In genomic region chr5:113293613-113294340, GRCh38 we compare ENCODE assay signal across 9 cellular contexts.
DNase-seq lines count a peak whose midpoint lies in the region; ATAC-seq and TF ChIP-seq lines count a peak whose summit lies in the region.
"Had no signal": no experiment of that assay in that cellular context is flagged by ENCODE, and none has a peak within 500 bp of the region (broad histone marks: within the 10 kb centered on the region; RNA-seq: fewer than 3 reads in every experiment).

No MANE protein-coding gene starts in this region.

- H3K27ac ChIP-seq in cardiac muscle cell (peak overlapping the region; percentile 85), ovary (peak overlapping the region; percentile 92 to 95)
- H3K27ac ChIP-seq: neutrophil had no signal

- peaks cover 22% of the 10 kb centered on the region for H3K4me1 Mint-ChIP-seq in activated B cell treated with CpG ODN at 0.5 μM for 24 hours

- H3K27me3 ChIP-seq in cardiac muscle cell (no peaks in the 10 kb centered on the region), ovary (no peaks in the 10 kb centered on the region)

- H3K36me3 Mint-ChIP-seq in activated B cell treated with CpG ODN at 0.5 μM for 24 hours (ENCODE audit: low read depth) = no peaks in the 10 kb centered on the region

- no peaks in the 10 kb centered on the region for H3K9me3 Mint-ChIP-seq in activated B cell treated with CpG ODN at 0.5 μM for 24 hours

- TF ChIP-seq EP300 in ovary (IDR thresholded peaks at IDR 0.05) = no peak

- peak; percentile 39 to 41 for DNase-seq in cardiac muscle cell (ENCODE audit: low read depth in 1 of 2, low spot score in 1 of 2)
- DNase-seq in cardiac septum (ENCODE audit: low spot score) = no peak
- no peak for DNase-seq in activated B cell treated with CpG ODN at 0.5 μM for 24 hours
- peak; percentile 53 for DNase-seq in fibroblast of the aortic adventitia (ENCODE audit: low read depth)
- peak in 4 of 5 donors; percentile 23 to 59 (median 42) for DNase-seq in ovary
- no peak for DNase-seq in ureter (ENCODE audit: low spot score)
- DNase-seq in UCSD-AML1 (lab: John Stamatoyannopoulos, UW; ENCODE audit: unreplicated experiment) = no peak

- H3K4me1 ChIP-seq in cardiac muscle cell (ENCODE audit: low read depth) = peaks cover 25% of the 10 kb centered on the region
- peaks cover 3% of the 10 kb centered on the region for H3K4me1 ChIP-seq in ovary (ENCODE audit: insufficient read depth)

- H3K36me3 ChIP-seq in cardiac muscle cell = no peaks in the 10 kb centered on the region
- H3K36me3 ChIP-seq in ovary = no peaks in the 10 kb centered on the region
- H3K36me3 ChIP-seq: neutrophil had no signal

- H3K4me3 Mint-ChIP-seq in activated B cell treated with CpG ODN at 0.5 μM for 24 hours = peak overlapping the region; percentile 86

- WGBS in ovary, 3 donors = 0 to 1% (median 0%) methylated on average over 26 of the region's 26 CpGs

- CTCF ChIA-PET in activated B cell treated with CpG ODN at 0.5 μM for 24 hours (lab: Charles Lee) = no interaction called here

- H3K4me3 ChIP-seq in cardiac muscle cell (peak overlapping the region; percentile 88), fibroblast of the aortic adventitia (ENCODE audit: low read depth, low read length) (peak overlapping the region; percentile 89), ovary (peak overlapping the region; percentile 81)

- H3K9me3 ChIP-seq in cardiac muscle cell (ENCODE audit: low read depth) = no peaks in the 10 kb centered on the region
- H3K9me3 ChIP-seq in ovary = no peaks in the 10 kb centered on the region
- H3K9me3 ChIP-seq: neutrophil had no signal

- peaks cover 58% of the 10 kb centered on the region for H3K27me3 Mint-ChIP-seq in activated B cell treated with CpG ODN at 0.5 μM for 24 hours

- ATAC-seq in HG03045 (IDR thresholded peaks at IDR 0.05; ENCODE audit: unreplicated experiment) = peak; percentile 27
- no peak for ATAC-seq in activated B cell treated with CpG ODN at 0.5 μM for 24 hours (ENCODE audit: low read depth)

- TF ChIP-seq POLR2A in ovary (IDR thresholded peaks at IDR 0.05) = no peak

- POLR2A ChIA-PET in activated B cell treated with CpG ODN at 0.5 μM for 24 hours (lab: Charles Lee) = interaction anchor here (1.5 kb wide), 1 partner anchor 20 kb away, joined by 3 read pairs; no protein-coding TSS in a partner anchor

- no peak overlapping the region for H3K27ac Mint-ChIP-seq in activated B cell treated with CpG ODN at 0.5 μM for 24 hours

- TF ChIP-seq CTCF in cardiac muscle cell (IDR thresholded peaks at IDR 0.05; ENCODE audit: low read depth, low read length) = no peak
- TF ChIP-seq CTCF in activated B cell treated with CpG ODN at 0.5 μM for 24 hours (IDR thresholded peaks at IDR 0.05) = no peak
- no peak for TF ChIP-seq CTCF in fibroblast of the aortic adventitia (IDR thresholded peaks at IDR 0.05; ENCODE audit: insufficient read depth, low read length)
- TF ChIP-seq CTCF in ovary (IDR thresholded peaks at IDR 0.05) = no peak

- intact Hi-C loops in cardiac septum (cut with DNase I) = loop anchor here (2.0 to 10.0 kb wide), 3 partner anchors 36 to 209 kb away; no protein-coding TSS in a partner anchor
- intact Hi-C loops in activated B cell treated with CpG ODN at 0.5 μM for 24 hours (cut with micrococcal nuclease) = no loop called here
- intact Hi-C loops in ovary (cut with DNase I) = loop anchor here in 2 of 4 donors (10.0 kb wide), 2 partner anchors 139 to 199 kb away; no protein-coding TSS in a partner anchor

Comparison
In these comparisons a context has a peak if more than half of its experiments do, and no peak if none do; other contexts are left out.
1. DNase-seq: peak in cardiac muscle cell (2 of 2), fibroblast of the aortic adventitia (single experiment) and ovary (4 of 5); none in cardiac septum (single experiment), activated B cell treated with CpG ODN at 0.5 μM for 24 hours (single experiment), ureter (single experiment) and UCSD-AML1 (single experiment).
2. Peak in every context shown above with its lines, with median percentiles within 50 percentile points of each other: H3K4me3 ChIP-seq.